ENCODE assay signal across 10 cellular contexts in the genomic region with DNA sequence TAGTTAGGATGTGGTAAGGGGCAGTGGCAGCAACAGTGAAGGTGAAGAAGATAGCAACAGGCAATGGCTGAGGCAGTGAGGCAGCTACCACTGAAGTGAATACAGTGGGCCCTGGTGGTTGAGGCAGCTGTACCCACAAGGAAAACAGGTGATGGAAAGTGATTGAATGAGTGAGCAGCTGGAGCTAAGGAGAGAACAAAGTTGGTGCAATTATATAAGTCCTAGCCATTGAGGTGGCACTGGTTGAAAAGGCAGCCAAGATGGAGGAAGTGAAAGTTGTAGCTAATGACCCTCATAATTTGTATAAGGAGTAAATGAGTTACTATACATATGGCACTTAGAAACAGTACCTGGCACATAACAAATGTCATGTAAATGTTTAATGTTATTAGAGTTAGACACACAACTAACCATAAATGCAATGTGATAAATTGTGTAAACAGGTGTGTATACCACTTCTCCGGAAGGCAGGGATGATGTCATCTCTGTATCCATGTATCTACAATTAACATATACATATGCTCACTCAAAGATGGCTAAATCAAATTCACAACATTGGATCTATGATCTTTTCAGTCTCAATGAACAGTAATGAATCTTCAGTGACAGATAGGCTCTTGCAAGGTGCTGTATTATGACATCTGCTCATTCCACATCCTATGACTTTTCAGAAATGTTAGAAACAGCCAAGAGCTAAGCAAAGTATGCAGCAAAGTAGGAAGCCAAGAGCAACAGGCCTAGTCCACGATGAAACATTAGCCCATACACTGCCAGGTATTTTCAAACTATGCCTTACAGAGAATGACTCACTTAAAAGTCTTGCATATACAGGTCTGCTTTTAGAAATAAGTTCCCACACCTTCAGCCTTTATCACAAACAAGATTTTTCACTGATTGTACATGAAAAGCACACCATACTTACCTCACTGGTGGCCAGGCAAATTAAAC. TPM values are rescaled to one million over a fixed set of nuclear protein-coding genes. Genes with fewer than 3 reads are reported as not detected.
DNase-seq lines count a peak whose midpoint lies in the region; ATAC-seq and TF ChIP-seq lines count a peak whose summit lies in the region.
"Had no signal": no experiment of that assay in that cellular context is flagged by ENCODE, and none has a peak within 500 bp of the region (broad histone marks: within the 10 kb centered on the region; RNA-seq: fewer than 3 reads in every experiment).

No MANE protein-coding gene starts in this region.

- H3K27me3 ChIP-seq in foreskin keratinocyte: no peaks in the 10 kb centered on the region

- DNase-seq in DMS 273 (lab: John Stamatoyannopoulos, UW; ENCODE audit: unreplicated experiment): peak; percentile 30
- DNase-seq in DMS 273 treated with DMSO at 0.1 percent for 48 hours (lab: John Stamatoyannopoulos, UW): no peak
- peak; percentile 88 for DNase-seq in NOMO-1 treated with DMSO at 0.1 percent for 48 hours (lab: John Stamatoyannopoulos, UW; ENCODE audit: unreplicated experiment)
- peak; percentile 95 to 96 for DNase-seq in foreskin keratinocyte
- no peak for DNase-seq in UCSD-AML1 (lab: John Stamatoyannopoulos, UW; ENCODE audit: unreplicated experiment)
- no peak for DNase-seq in globus pallidus (ENCODE audit: low spot score)
- DNase-seq in HEK293T (ENCODE audit: extremely low spot score): no peak

- no peak for TF ChIP-seq CTCF in foreskin keratinocyte (conservative IDR thresholded peaks at IDR 0.05)

- POLR2A ChIA-PET in HEK293T (lab: Yijun Ruan, JAX): no interaction called here

- ATAC-seq in HG02885 (IDR thresholded peaks at IDR 0.05; ENCODE audit: poor library complexity, unreplicated experiment) (peak; percentile 79), foreskin keratinocyte (peak; percentile 85)

- peaks cover 34% of the 10 kb centered on the region for H3K4me1 ChIP-seq in foreskin keratinocyte

- CTCF ChIA-PET in HEK293T (lab: Yijun Ruan, JAX): interaction anchor here (0.6 kb wide), 1 partner anchor 28 kb away, joined by 3 read pairs; no protein-coding TSS in a partner anchor

- peak overlapping the region; percentile 56 for H3K27ac ChIP-seq in foreskin keratinocyte
- H3K27ac ChIP-seq: 22Rv1, VCaP had no signal

TF ChIP-seq in HEK293T, 16 proteins besides CTCF, POLR2A, EP300 and RAD21:
- TF ChIP-seq FOXM1 (IDR thresholded peaks at IDR 0.05; ENCODE audit: borderline replicate concordance) (no peak), BHLHE40 (IDR thresholded peaks at IDR 0.05; ENCODE audit: borderline replicate concordance) (no peak), CTBP1 (IDR thresholded peaks at IDR 0.05; ENCODE audit: borderline replicate concordance) (no peak), ZNF384 (IDR thresholded peaks at IDR 0.05) (no peak), TARDBP (IDR thresholded peaks at IDR 0.05) (no peak), ELF4 (IDR thresholded peaks at IDR 0.05) (no peak), ARNT (IDR thresholded peaks at IDR 0.05) (no peak), HDGF (IDR thresholded peaks at IDR 0.05; ENCODE audit: borderline replicate concordance) (no peak), SP1 (IDR thresholded peaks at IDR 0.05) (no peak), PKNOX1 (IDR thresholded peaks at IDR 0.05) (no peak), FOXA1 (IDR thresholded peaks at IDR 0.05) (no peak), SUZ12 (IDR thresholded peaks at IDR 0.05) (no peak), NFRKB (IDR thresholded peaks at IDR 0.05) (no peak), LEF1 (IDR thresholded peaks at IDR 0.05; ENCODE audit: borderline replicate concordance) (no peak), FOXK2 (IDR thresholded peaks at IDR 0.05) (no peak), L3MBTL2 (conservative IDR thresholded peaks at IDR 0.05) (no peak)

RNA-seq across cellular contexts. Expression of gene XPNPEP1, which starts 10.7 kb away (rescaled TPM):
- total RNA-seq in foreskin keratinocyte: 58.8 TPM in 2 replicates
- 37.5 and 43.8 TPM in 2 replicates for polyA plus RNA-seq in foreskin keratinocyte

Comparison
In these comparisons a context has a peak if more than half of its experiments do, and no peak if none do; other contexts are left out.
1. DNase-seq: peak in DMS 273 (single experiment), NOMO-1 treated with DMSO at 0.1 percent for 48 hours (single experiment) and foreskin keratinocyte (2 of 2); none in DMS 273 treated with DMSO at 0.1 percent for 48 hours (single experiment), UCSD-AML1 (single experiment), globus pallidus (single experiment) and HEK293T (single experiment).